1 cellular context compared by ENCODE assay signal in genomic region chr17:75077490-75078096, GRCh38.
TF ChIP-seq lines count a peak whose summit lies in the region.

No MANE protein-coding gene starts in this region.

TF ChIP-seq in HepG2, 621 proteins besides CTCF, POLR2A, EP300 and RAD21 (continued from another document and continues in another):
- TF ChIP-seq, protein P1, sequence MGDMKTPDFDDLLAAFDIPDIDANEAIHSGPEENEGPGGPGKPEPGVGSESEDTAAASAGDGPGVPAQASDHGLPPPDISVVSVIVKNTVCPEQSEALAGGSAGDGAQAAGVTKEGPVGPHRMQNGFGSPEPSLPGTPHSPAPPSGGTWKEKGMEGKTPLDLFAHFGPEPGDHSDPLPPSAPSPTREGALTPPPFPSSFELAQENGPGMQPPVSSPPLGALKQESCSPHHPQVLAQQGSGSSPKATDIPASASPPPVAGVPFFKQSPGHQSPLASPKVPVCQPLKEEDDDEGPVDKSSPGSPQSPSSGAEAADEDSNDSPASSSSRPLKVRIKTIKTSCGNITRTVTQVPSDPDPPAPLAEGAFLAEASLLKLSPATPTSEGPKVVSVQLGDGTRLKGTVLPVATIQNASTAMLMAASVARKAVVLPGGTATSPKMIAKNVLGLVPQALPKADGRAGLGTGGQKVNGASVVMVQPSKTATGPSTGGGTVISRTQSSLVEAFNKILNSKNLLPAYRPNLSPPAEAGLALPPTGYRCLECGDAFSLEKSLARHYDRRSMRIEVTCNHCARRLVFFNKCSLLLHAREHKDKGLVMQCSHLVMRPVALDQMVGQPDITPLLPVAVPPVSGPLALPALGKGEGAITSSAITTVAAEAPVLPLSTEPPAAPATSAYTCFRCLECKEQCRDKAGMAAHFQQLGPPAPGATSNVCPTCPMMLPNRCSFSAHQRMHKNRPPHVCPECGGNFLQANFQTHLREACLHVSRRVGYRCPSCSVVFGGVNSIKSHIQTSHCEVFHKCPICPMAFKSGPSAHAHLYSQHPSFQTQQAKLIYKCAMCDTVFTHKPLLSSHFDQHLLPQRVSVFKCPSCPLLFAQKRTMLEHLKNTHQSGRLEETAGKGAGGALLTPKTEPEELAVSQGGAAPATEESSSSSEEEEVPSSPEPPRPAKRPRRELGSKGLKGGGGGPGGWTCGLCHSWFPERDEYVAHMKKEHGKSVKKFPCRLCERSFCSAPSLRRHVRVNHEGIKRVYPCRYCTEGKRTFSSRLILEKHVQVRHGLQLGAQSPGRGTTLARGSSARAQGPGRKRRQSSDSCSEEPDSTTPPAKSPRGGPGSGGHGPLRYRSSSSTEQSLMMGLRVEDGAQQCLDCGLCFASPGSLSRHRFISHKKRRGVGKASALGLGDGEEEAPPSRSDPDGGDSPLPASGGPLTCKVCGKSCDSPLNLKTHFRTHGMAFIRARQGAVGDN (CRISPR knock-in tag; IDR thresholded peaks at IDR 0.05): peak; percentile 36; the same call in 1 of the 2 replicates
- TF ChIP-seq CHCHD3 (CRISPR knock-in tag; IDR thresholded peaks at IDR 0.05) (no peak), TCF7 (IDR thresholded peaks at IDR 0.05; ENCODE audit: low read depth) (no peak), NCOR1 (IDR thresholded peaks at IDR 0.05; ENCODE audit: borderline replicate concordance, low read length) (no peak), SIN3A (IDR thresholded peaks at IDR 0.05; ENCODE audit: borderline replicate concordance, low read depth, low read length) (no peak), ZNF503 (CRISPR knock-in tag; IDR thresholded peaks at IDR 0.05) (no peak), ARID3A (IDR thresholded peaks at IDR 0.05; ENCODE audit: low read depth, low read length) (no peak), HNF1B (CRISPR knock-in tag; IDR thresholded peaks at IDR 0.05) (no peak), ATRX (CRISPR knock-in tag; IDR thresholded peaks at IDR 0.05; ENCODE audit: borderline replicate concordance) (no peak), NFAT5 (CRISPR knock-in tag; IDR thresholded peaks at IDR 0.05) (no peak), TRIM24 (CRISPR knock-in tag; IDR thresholded peaks at IDR 0.05) (no peak), ZNF354B (CRISPR knock-in tag; IDR thresholded peaks at IDR 0.05) (no peak), ZHX1 (CRISPR knock-in tag; IDR thresholded peaks at IDR 0.05; ENCODE audit: low read depth) (peak; percentile 78), ZSCAN29 (CRISPR knock-in tag; conservative IDR thresholded peaks at IDR 0.05) (no peak), ZFY (CRISPR knock-in tag; IDR thresholded peaks at IDR 0.05) (peak; percentile 12; the same call in 1 of the 2 replicates), ZNF451 (CRISPR knock-in tag; IDR thresholded peaks at IDR 0.05) (0 out of 2 replicates have a peak, but pooled peaks have one; percentile 43), ZC3H4 (CRISPR knock-in tag; IDR thresholded peaks at IDR 0.05; ENCODE audit: borderline replicate concordance) (no peak), HMG20A (CRISPR knock-in tag; IDR thresholded peaks at IDR 0.05; ENCODE audit: borderline replicate concordance) (no peak), LRRFIP1 (CRISPR knock-in tag; conservative IDR thresholded peaks at IDR 0.05) (no peak), SATB2 (CRISPR knock-in tag; IDR thresholded peaks at IDR 0.05) (no peak), MED8 (CRISPR knock-in tag; IDR thresholded peaks at IDR 0.05; ENCODE audit: insufficient replicate concordance) (no peak), PAX8 (CRISPR knock-in tag; IDR thresholded peaks at IDR 0.05; ENCODE audit: borderline replicate concordance) (no peak)
- TF ChIP-seq, protein P2, sequence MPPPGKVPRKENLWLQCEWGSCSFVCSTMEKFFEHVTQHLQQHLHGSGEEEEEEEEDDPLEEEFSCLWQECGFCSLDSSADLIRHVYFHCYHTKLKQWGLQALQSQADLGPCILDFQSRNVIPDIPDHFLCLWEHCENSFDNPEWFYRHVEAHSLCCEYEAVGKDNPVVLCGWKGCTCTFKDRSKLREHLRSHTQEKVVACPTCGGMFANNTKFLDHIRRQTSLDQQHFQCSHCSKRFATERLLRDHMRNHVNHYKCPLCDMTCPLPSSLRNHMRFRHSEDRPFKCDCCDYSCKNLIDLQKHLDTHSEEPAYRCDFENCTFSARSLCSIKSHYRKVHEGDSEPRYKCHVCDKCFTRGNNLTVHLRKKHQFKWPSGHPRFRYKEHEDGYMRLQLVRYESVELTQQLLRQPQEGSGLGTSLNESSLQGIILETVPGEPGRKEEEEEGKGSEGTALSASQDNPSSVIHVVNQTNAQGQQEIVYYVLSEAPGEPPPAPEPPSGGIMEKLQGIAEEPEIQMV (CRISPR knock-in tag; IDR thresholded peaks at IDR 0.05; ENCODE audit: low read depth): no peak
- TF ChIP-seq, protein P3, sequence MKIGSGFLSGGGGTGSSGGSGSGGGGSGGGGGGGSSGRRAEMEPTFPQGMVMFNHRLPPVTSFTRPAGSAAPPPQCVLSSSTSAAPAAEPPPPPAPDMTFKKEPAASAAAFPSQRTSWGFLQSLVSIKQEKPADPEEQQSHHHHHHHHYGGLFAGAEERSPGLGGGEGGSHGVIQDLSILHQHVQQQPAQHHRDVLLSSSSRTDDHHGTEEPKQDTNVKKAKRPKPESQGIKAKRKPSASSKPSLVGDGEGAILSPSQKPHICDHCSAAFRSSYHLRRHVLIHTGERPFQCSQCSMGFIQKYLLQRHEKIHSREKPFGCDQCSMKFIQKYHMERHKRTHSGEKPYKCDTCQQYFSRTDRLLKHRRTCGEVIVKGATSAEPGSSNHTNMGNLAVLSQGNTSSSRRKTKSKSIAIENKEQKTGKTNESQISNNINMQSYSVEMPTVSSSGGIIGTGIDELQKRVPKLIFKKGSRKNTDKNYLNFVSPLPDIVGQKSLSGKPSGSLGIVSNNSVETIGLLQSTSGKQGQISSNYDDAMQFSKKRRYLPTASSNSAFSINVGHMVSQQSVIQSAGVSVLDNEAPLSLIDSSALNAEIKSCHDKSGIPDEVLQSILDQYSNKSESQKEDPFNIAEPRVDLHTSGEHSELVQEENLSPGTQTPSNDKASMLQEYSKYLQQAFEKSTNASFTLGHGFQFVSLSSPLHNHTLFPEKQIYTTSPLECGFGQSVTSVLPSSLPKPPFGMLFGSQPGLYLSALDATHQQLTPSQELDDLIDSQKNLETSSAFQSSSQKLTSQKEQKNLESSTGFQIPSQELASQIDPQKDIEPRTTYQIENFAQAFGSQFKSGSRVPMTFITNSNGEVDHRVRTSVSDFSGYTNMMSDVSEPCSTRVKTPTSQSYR (CRISPR knock-in tag; IDR thresholded peaks at IDR 0.05; ENCODE audit: borderline replicate concordance): no peak
- TF ChIP-seq, protein P4, sequence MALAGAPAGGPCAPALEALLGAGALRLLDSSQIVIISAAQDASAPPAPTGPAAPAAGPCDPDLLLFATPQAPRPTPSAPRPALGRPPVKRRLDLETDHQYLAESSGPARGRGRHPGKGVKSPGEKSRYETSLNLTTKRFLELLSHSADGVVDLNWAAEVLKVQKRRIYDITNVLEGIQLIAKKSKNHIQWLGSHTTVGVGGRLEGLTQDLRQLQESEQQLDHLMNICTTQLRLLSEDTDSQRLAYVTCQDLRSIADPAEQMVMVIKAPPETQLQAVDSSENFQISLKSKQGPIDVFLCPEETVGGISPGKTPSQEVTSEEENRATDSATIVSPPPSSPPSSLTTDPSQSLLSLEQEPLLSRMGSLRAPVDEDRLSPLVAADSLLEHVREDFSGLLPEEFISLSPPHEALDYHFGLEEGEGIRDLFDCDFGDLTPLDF (CRISPR knock-in tag; IDR thresholded peaks at IDR 0.05): no peak
